Comparison of ENCODE assay signal across 8 cellular contexts in genomic region chr2:16665746-16666452, GRCh38. TPM values are rescaled to one million over a fixed set of nuclear protein-coding genes. Genes with fewer than 3 reads are reported as not detected.
A peak's percentile ranks its signal among the peaks of the same experiment; 100 is the strongest.
DNase-seq lines count a peak whose midpoint lies in the region; ATAC-seq and TF ChIP-seq lines count a peak whose summit lies in the region.

CYRIA (minus strand) TSS chr2:16665834; CDS start chr2:16588119, 77,715 bp downstream.

- no peaks in the 10 kb centered on the region for H3K36me3 ChIP-seq in iPS DF 6.9 (ENCODE audit: control insufficient read depth, insufficient read depth, low read length)

- intact Hi-C loops in sciatic nerve (cut with DNase I): no loop called here

- H3K4me3 ChIP-seq in iPS DF 6.9 (ENCODE audit: low read length): peak within 1 kb of the TSS; percentile 40; the same call in 1 of the 2 replicates

- peak; percentile 56 for DNase-seq in NK-92 treated with Interleukin-12 subunit alpha and Interleukin-12 subunit beta, amount 100 ng/mL, for 24 hours (lab: John Stamatoyannopoulos, UW)
- no peak for DNase-seq in NK-92 (lab: John Stamatoyannopoulos, UW; ENCODE audit: unreplicated experiment)
- DNase-seq in astrocyte of the hippocampus (ENCODE audit: low read depth, low spot score): peak; percentile 72
- no peak for DNase-seq in iPS DF 6.9 (ENCODE audit: low read depth, low spot score)
- DNase-seq in sciatic nerve (ENCODE audit: low spot score): peak; percentile 80
- DNase-seq in effector CD4-positive, alpha-beta T cell: no peak

- H3K27ac ChIP-seq in iPS DF 6.9 (ENCODE audit: low read length): no peak within 1 kb of the TSS

- H3K9me3 ChIP-seq in iPS DF 6.9 (ENCODE audit: control insufficient read depth, insufficient read depth, low read length): no peaks in the 10 kb centered on the region

- H3K27me3 ChIP-seq in iPS DF 6.9 (ENCODE audit: control insufficient read depth, insufficient read depth, low read length): no peaks in the 10 kb centered on the region; the same call in 1 of the 2 replicates

- WGBS in iPS DF 6.9 (ENCODE audit: insufficient coverage, insufficient read length): no CpG with 5 or more reads among the region's 54 CpGs

- H3K4me1 ChIP-seq in iPS DF 6.9 (ENCODE audit: control insufficient read depth, insufficient read depth, low read length): peaks cover 2% of the 10 kb centered on the region

- peak; percentile 62 for ATAC-seq in HG03135 (IDR thresholded peaks at IDR 0.05; ENCODE audit: unreplicated experiment)
- ATAC-seq in SK-N-SH treated with all-trans-retinoic acid at 6 μM for 48 hours: peak; percentile 50
- ATAC-seq in sciatic nerve: peak; percentile 73

TF ChIP-seq in SK-N-SH treated with all-trans-retinoic acid at 6 μM for 48 hours, 23 proteins besides CTCF, POLR2A, EP300 and RAD21:
- TF ChIP-seq GLIS3 (CRISPR knock-in tag; IDR thresholded peaks at IDR 0.05) (no peak), PPARA (CRISPR knock-in tag; IDR thresholded peaks at IDR 0.05; ENCODE audit: borderline replicate concordance) (no peak), POU6F1 (CRISPR knock-in tag; IDR thresholded peaks at IDR 0.05; ENCODE audit: borderline replicate concordance, low read depth) (no peak), ZNF565 (CRISPR knock-in tag; conservative IDR thresholded peaks at IDR 0.05; ENCODE audit: low read depth) (no peak), ZFP3 (CRISPR knock-in tag; IDR thresholded peaks at IDR 0.05) (no peak), ZNF8 (CRISPR knock-in tag; IDR thresholded peaks at IDR 0.05) (no peak), SNAI2 (CRISPR knock-in tag; IDR thresholded peaks at IDR 0.05) (no peak), ESRRG (CRISPR knock-in tag; IDR thresholded peaks at IDR 0.05) (no peak), TCF4 (CRISPR knock-in tag; IDR thresholded peaks at IDR 0.05; ENCODE audit: borderline replicate concordance) (no peak), TOX (CRISPR knock-in tag; IDR thresholded peaks at IDR 0.05; ENCODE audit: borderline replicate concordance) (no peak), ZFP30 (CRISPR knock-in tag; IDR thresholded peaks at IDR 0.05) (no peak), CSDC2 (CRISPR knock-in tag; IDR thresholded peaks at IDR 0.05) (no peak), ZC3H10 (CRISPR knock-in tag; IDR thresholded peaks at IDR 0.05) (no peak), ZNF70 (CRISPR knock-in tag; IDR thresholded peaks at IDR 0.05) (no peak), RARB (CRISPR knock-in tag; IDR thresholded peaks at IDR 0.05) (no peak)
TF ChIP-seq in SK-N-SH treated with all-trans-retinoic acid at 6 μM for 48 hours: peak in this region for 0.

RNA-seq across cellular contexts. Expression of gene CYRIA, which starts in this region (rescaled TPM):
- 16.7 TPM for total RNA-seq in sciatic nerve

Comparison
In these comparisons a context has a peak if more than half of its experiments do, and no peak if none do; other contexts are left out.
1. DNase-seq: peak in NK-92 treated with Interleukin-12 subunit alpha and Interleukin-12 subunit beta, amount 100 ng/mL, for 24 hours (single experiment), astrocyte of the hippocampus (single experiment) and sciatic nerve (single experiment); none in NK-92 (single experiment), iPS DF 6.9 (single experiment) and effector CD4-positive, alpha-beta T cell (single experiment).
2. Peak in every context shown above with its lines, with median percentiles within 50 percentile points of each other: ATAC-seq.